ENCODE assay signal across 8 cellular contexts in the genomic region with DNA sequence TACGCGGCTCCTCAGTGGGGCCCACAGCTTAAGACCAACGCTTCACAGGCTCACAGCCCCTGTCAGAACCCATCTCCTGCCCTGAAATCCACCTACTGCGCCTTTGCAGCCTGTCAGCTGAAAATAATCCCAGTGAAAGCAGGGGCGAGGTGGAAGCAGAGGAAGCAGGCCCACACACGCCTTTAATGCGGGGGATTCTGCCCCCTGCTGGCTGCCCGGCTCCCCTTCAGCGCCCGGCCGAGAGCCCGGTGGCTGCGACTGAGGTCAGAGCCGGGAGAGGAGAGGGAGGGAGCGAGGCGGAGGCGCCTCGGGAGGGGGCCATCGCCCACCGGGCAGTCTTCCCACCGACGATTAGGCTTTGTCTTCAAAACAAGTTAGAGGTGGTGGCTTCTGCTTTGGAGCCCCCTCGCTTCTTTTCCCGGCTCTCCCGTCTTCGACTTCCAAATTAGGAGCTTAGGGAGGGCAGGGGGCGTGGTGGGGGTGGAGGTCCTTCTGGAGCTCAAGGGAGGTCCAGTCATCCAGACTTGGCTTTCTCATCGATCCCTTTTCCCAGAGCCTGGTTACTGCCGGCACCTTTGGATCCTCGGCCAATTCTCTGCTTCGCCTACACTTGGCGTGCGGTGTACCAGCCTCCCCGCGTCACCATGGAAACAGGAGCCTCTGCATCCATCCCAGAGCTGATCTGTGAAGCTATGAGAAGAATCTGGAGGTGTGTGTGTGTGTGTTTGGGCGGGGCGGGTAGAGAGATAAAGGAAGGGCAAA. TPM values are rescaled to one million over a fixed set of nuclear protein-coding genes. Genes with fewer than 3 reads are reported as not detected.
DNase-seq lines count a peak whose midpoint lies in the region; ATAC-seq and TF ChIP-seq lines count a peak whose summit lies in the region.

No MANE protein-coding gene starts in this region.

- peak overlapping the region; percentile 35 for H3K4me3 ChIP-seq in choroid plexus epithelial cell (ENCODE audit: low read depth, low read length)

- peak; percentile 93 for TF ChIP-seq CTCF in choroid plexus epithelial cell (conservative IDR thresholded peaks at IDR 0.05; ENCODE audit: low read depth, low read length)

- ATAC-seq in HG03045 (IDR thresholded peaks at IDR 0.05; ENCODE audit: unreplicated experiment), result peak; percentile 72
- ATAC-seq in left lobe of liver, result peak; percentile 99
- no peak for ATAC-seq in HG03354 (IDR thresholded peaks at IDR 0.05; ENCODE audit: poor library complexity, severe bottlenecking, unreplicated experiment)

- peak; percentile 43 for DNase-seq in DMS79 (lab: John Stamatoyannopoulos, UW)
- DNase-seq in NCI-H345 treated with DMSO at 0.1 percent for 48 hours (lab: John Stamatoyannopoulos, UW; ENCODE audit: unreplicated experiment), result peak; percentile 0
- peak; percentile 83 for DNase-seq in activated CD4-positive, alpha-beta T cell treated with anti-CD3 and anti-CD28 coated beads for 48 hours
- DNase-seq in choroid plexus epithelial cell (ENCODE audit: low read depth), result peak; percentile 78
- DNase-seq in left lobe of liver (ENCODE audit: low spot score), result peak; percentile 84
- DNase-seq in stimulated activated CD4-positive, alpha-beta T cell treated with anti-CD3 and anti-CD28 coated beads, Interleukin-1b, Interleukin-23, amount 100 ng/mL, for 4 hours (ENCODE audit: low read depth in 2 of 2), result peak; percentile 59 to 73

RNA-seq across cellular contexts. Expression of a gene that starts 25.2 kb away (rescaled TPM):
- total RNA-seq in left lobe of liver, result 32.0 TPM

RNA-seq across cellular contexts. Expression of a gene that starts 34.5 kb away (rescaled TPM):
- 45.0 TPM for total RNA-seq in left lobe of liver

RNA-seq across cellular contexts. Expression of a gene that starts 38.9 kb away (rescaled TPM):
- total RNA-seq in left lobe of liver, result 33.3 TPM

Comparison
In these comparisons a context has a peak if more than half of its experiments do, and no peak if none do; other contexts are left out.
1. DNase-seq: peak in every context shown above with its lines; median percentile 84 in left lobe of liver; 83 in activated CD4-positive, alpha-beta T cell treated with anti-CD3 and anti-CD28 coated beads for 48 hours; 78 in choroid plexus epithelial cell; 66 in stimulated activated CD4-positive, alpha-beta T cell treated with anti-CD3 and anti-CD28 coated beads, Interleukin-1b, Interleukin-23, amount 100 ng/mL, for 4 hours; 43 in DMS79; 0 in NCI-H345 treated with DMSO at 0.1 percent for 48 hours.